ENCODE assay signal across 32 cellular contexts in genomic region chr7:154388999-154389398, GRCh38.
"Had no signal": no experiment of that assay in that cellular context is flagged by ENCODE, and none has a peak within 500 bp of the region (broad histone marks: within the 10 kb centered on the region; RNA-seq: fewer than 3 reads in every experiment).

No MANE protein-coding gene starts in this region.

- H3K4me1 ChIP-seq: heart left ventricle, left lung, lower lobe of right lung, neural progenitor cell, prostate gland, sigmoid colon, spleen, transverse colon, upper lobe of right lung had no signal

- H3K4me3 ChIP-seq: heart left ventricle, left lung, lower lobe of right lung, neural progenitor cell, ovary, prostate gland, sigmoid colon, spleen, transverse colon, upper lobe of right lung had no signal

- H3K27me3 ChIP-seq: heart left ventricle, left lung, neural progenitor cell, neutrophil, ovary, sigmoid colon, spleen, transverse colon, upper lobe of right lung had no signal

- FAIRE-seq: islet of Langerhans, kidney, small intestine, urothelium cell line had no signal

- DNase-seq: heart left ventricle; hypothalamus; immature natural killer cell; kidney; left colon; left lung; lower lobe of right lung; mammary epithelial cell; mesenchymal stem cell; naive B cell; natural killer cell; nephron progenitor cell; occipital lobe; ovary; retina; right cardiac atrium; sigmoid colon; small intestine; spleen; stimulated activated CD4-positive, alpha-beta T cell treated with anti-CD3 and anti-CD28 coated beads, Interleukin-4, amount 100 ng/mL, for 4 hours; stimulated activated CD8-positive, alpha-beta memory T cell treated with anti-CD3 and anti-CD28 coated beads, Interleukin-4, amount 100 ng/mL, for 48 hours; stimulated activated naive CD4-positive, alpha-beta T cell treated with Interleukin-2 at 50 U/mL for 16 hours; stimulated activated naive CD8-positive, alpha-beta T cell treated with anti-CD3 and anti-CD28 coated beads, Interleukin-15, amount 100 ng/mL, for 72 hours; substantia nigra; transverse colon; upper lobe of right lung had no signal

- H3K9me3 ChIP-seq: lower lobe of right lung, neutrophil, ovary, prostate gland, sigmoid colon, transverse colon, upper lobe of right lung had no signal

- H3K36me3 ChIP-seq: heart left ventricle, left lung, lower lobe of right lung, neural progenitor cell, neutrophil, ovary, prostate gland, sigmoid colon, spleen, transverse colon, upper lobe of right lung had no signal

- H3K4me2 ChIP-seq: neural progenitor cell had no signal

- ATAC-seq: heart left ventricle; left colon; left lung; lower lobe of right lung; natural killer cell; right cardiac atrium; stimulated activated memory B cell treated with anti-CD40 and anti-IgM and Interleukin-4, amounts not matched to agents 10 μg/mL and 1 μg/mL and 100 μg/mL, for 72 hours; stimulated activated naive CD8-positive, alpha-beta T cell treated with anti-CD3 and anti-CD28 coated beads, Interleukin-15, amount 100 ng/mL, for 72 hours; upper lobe of right lung had no signal

- H3K27ac ChIP-seq: heart left ventricle, left lung, lower lobe of right lung, neural progenitor cell, neutrophil, ovary, prostate gland, sigmoid colon, spleen, transverse colon, upper lobe of right lung had no signal

- H2AFZ ChIP-seq: neural progenitor cell had no signal
